ENCODE assay signal across 28 cellular contexts in the genomic region with DNA sequence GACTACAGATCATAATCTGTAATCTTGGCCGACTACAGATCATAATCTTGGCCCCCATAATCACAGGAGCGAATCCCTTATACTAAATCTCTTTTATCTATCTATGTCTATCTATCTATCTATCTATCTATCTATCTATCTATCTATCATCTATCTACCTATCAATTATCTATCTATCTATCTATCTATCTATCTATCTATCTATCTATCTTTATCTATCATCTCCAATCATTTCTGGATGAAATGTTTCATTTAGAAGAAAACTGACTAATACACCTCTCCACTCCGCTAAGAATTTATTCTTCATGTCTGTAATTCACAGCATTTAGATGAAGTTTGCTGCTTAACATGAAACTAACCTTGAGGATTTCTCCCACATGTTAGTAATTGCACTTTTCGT.
"Had no signal": no experiment of that assay in that cellular context is flagged by ENCODE, and none has a peak within 500 bp of the region (broad histone marks: within the 10 kb centered on the region; RNA-seq: fewer than 3 reads in every experiment).

No MANE protein-coding gene starts in this region.

- DNase-seq: colonic mucosa; cortex of kidney; dermis blood vessel endothelial cell; dorsolateral prefrontal cortex; effector CD4-positive, alpha-beta T cell; effector CD8-positive, alpha-beta T cell; effector memory CD4-positive, alpha-beta T cell; effector memory CD8-positive, alpha-beta T cell; endodermal cell; erythroblast; esophagus squamous epithelium; foreskin fibroblast; foreskin keratinocyte; foreskin melanocyte; gastrocnemius medialis; glutamatergic neuron; head of caudate nucleus; heart left ventricle; heart right ventricle had no signal

- H3K27ac ChIP-seq: colonic mucosa, coronary artery, dorsolateral prefrontal cortex, epithelial cell of prostate, esophagus muscularis mucosa, esophagus squamous epithelium, foreskin keratinocyte, gastrocnemius medialis, gastroesophageal sphincter, heart left ventricle, heart right ventricle had no signal

- H3K27me3 ChIP-seq: colonic mucosa, esophagus squamous epithelium, gastrocnemius medialis, gastroesophageal sphincter, heart left ventricle had no signal

- FAIRE-seq: colon, endometrium, endothelial cell of umbilical vein, frontal cortex had no signal

- H3K9me3 ChIP-seq: colonic mucosa, esophagus muscularis mucosa, esophagus squamous epithelium, gastrocnemius medialis, gastroesophageal sphincter, heart left ventricle, heart right ventricle had no signal

- ATAC-seq: effector memory CD8-positive, alpha-beta T cell; esophagus mucosa; foreskin keratinocyte; gastrocnemius medialis; gastroesophageal sphincter; heart left ventricle; heart right ventricle had no signal

- H3K36me3 ChIP-seq: colonic mucosa, esophagus muscularis mucosa, esophagus squamous epithelium, gastrocnemius medialis, gastroesophageal sphincter, heart left ventricle, heart right ventricle had no signal

- H3K4me3 ChIP-seq: colonic mucosa, coronary artery, dorsolateral prefrontal cortex, esophagus muscularis mucosa, esophagus squamous epithelium, gastrocnemius medialis, gastroesophageal sphincter, heart left ventricle, heart right ventricle had no signal

- H3K4me1 ChIP-seq: colonic mucosa, esophagus muscularis mucosa, esophagus squamous epithelium, foreskin keratinocyte, gastrocnemius medialis, gastroesophageal sphincter, heart left ventricle had no signal
